Comparison of ENCODE assay signal across 1 cellular context in the genomic region with DNA sequence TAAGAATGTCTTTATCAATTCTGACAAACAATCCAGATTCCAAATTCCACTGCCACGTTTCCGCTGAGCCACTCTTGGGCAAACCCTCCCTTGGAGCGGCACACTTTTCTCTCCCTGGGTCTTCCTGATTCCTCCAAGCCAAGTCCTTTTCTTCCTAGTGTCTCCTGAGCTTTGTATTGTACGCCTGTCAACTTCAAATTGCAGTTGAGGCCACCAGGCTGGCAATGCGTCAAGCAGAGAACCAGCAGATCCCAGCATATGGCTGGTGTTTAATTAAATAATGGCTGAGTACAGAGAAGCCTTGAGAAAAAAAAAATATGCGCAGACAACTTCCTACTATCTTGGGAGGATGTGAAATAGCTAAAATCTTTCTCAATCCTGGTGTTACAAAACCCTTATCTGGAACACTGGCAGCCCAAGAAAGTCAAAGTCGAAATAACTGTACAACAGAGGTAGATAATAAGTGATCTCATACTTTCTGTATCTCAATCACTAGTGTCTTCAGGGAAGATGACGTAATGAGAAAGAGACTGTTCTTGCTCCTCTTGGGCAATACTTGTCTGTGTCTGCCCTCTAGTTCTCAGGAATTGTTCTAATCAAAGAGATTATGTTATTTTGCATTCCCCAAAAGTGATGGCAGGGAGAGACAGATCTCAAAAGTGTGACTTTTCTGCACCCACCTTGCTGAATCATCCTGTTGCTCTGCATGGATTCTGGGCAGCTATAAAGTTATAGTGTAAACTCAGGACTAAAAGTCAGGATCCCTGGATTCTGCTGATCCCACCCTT.
TF ChIP-seq lines count a peak whose summit lies in the region.

No MANE protein-coding gene starts in this region.

TF ChIP-seq in H1, 55 proteins besides CTCF, POLR2A, EP300 and RAD21 (continued from another document):
- TF ChIP-seq NANOG (IDR thresholded peaks at IDR 0.05; ENCODE audit: insufficient read depth, low read depth, low read length, poor library complexity, severe bottlenecking) (no peak), EZH2 (IDR thresholded peaks at IDR 0.05; ENCODE audit: low read depth, low read length, severe bottlenecking) (no peak), CHD1 (IDR thresholded peaks at IDR 0.05; ENCODE audit: low read depth, low read length) (no peak), BRCA1 (IDR thresholded peaks at IDR 0.05; ENCODE audit: low read depth, low read length) (no peak), HDAC6 (IDR thresholded peaks at IDR 0.05; ENCODE audit: low read depth, low read length) (no peak), SIN3A (conservative IDR thresholded peaks at IDR 0.05 in 1 of 2, IDR thresholded peaks at IDR 0.05 in 1 of 2; ENCODE audit: low read depth in 1 of 2, low read length in 2 of 2) (no peak), JUN (IDR thresholded peaks at IDR 0.05; ENCODE audit: low read depth, low read length) (no peak)
- TF ChIP-seq, protein P1, sequence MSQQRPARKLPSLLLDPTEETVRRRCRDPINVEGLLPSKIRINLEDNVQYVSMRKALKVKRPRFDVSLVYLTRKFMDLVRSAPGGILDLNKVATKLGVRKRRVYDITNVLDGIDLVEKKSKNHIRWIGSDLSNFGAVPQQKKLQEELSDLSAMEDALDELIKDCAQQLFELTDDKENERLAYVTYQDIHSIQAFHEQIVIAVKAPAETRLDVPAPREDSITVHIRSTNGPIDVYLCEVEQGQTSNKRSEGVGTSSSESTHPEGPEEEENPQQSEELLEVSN (IDR thresholded peaks at IDR 0.05), result no peak
- TF ChIP-seq, protein P2, sequence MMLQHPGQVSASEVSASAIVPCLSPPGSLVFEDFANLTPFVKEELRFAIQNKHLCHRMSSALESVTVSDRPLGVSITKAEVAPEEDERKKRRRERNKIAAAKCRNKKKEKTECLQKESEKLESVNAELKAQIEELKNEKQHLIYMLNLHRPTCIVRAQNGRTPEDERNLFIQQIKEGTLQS (IDR thresholded peaks at IDR 0.05; ENCODE audit: insufficient read depth, low read depth, low read length), result no peak
